In the genomic region with DNA sequence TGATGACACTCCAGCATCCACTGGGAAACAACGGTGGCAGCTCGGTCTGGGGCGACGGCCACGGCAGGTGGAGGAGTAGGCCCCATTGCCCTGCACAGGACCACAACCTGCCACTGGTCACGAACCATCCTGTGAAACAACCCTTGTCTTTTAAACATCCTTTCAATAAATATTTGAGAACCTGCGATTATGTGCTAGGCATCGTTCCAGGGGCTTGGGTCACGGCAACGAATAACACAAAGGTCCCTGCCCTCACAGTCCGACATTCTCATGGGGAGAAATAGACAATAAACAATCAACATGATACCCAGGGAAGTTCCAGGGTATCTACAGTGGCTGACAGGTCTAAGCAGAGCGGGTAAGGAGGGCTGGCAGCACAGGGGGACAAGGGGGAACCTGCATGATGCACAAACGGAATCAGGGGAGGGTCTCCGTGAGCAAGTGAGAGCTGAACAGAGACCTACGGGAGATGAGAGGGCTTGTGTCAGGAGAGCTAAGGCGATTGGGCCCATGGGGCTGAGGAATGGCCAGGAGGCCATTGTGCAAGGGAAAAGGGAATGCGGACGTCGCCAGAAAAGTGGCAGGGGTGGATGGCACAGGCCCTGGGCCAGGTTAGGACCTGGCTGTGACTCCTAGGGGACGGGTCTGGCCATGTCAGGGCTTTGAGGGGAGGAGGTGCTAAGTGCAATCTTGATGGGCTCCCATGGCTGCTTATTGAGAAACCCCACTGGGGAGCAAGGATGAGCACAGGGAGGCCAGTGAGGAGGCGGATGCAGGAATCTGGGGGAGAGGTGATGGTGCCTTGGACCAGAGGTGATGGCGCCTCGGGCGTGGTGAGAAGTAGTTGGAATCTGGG, we compare ENCODE assay signal across 24 cellular contexts. TPM values are rescaled to one million over a fixed set of nuclear protein-coding genes. Genes with fewer than 3 reads are reported as not detected.
DNase-seq lines count a peak whose midpoint lies in the region; ATAC-seq and TF ChIP-seq lines count a peak whose summit lies in the region.
"Had no signal": no experiment of that assay in that cellular context is flagged by ENCODE, and none has a peak within 500 bp of the region (broad histone marks: within the 10 kb centered on the region; RNA-seq: fewer than 3 reads in every experiment).

No MANE protein-coding gene starts in this region.

- POLR2A ChIA-PET in Caco-2 (lab: Charles Lee) (interaction anchor here (0.7 kb wide), 1 partner anchor 17 kb away, joined by 3 read pairs; no protein-coding TSS in a partner anchor), RWPE1 (lab: Yijun Ruan, JAX; ENCODE audit: low non-redundant PET) (no interaction called here)
- POLR2A ChIA-PET in naive thymus-derived CD4-positive, alpha-beta T cell (lab: Charles Lee): interaction anchor here (0.5 to 0.6 kb wide), 2 partner anchors 79 to 227 kb away, joined by 3 to 5 read pairs; no protein-coding TSS in a partner anchor

- no peaks in the 10 kb centered on the region for H3K27me3 Mint-ChIP-seq in Caco-2 (ENCODE audit: insufficient read depth, unreplicated experiment)
- no peaks in the 10 kb centered on the region for H3K27me3 Mint-ChIP-seq in naive thymus-derived CD4-positive, alpha-beta T cell
- H3K27me3 Mint-ChIP-seq: activated CD4-positive, alpha-beta T cell treated with anti-CD3 and anti-CD28 coated beads, Interleukin-2, amount 10 ng/mL, durations not matched to agents 7 days and 5 days; stimulated activated naive B cell treated with anti-CD40 and anti-IgM and Interleukin-4, amounts not matched to agents 10 μg/mL and 1 μg/mL and 100 μg/mL, for 72 hours had no signal

- CTCF ChIA-PET in Caco-2 (lab: Charles Lee): interaction anchor here (1.2 kb wide), 1 partner anchor 53 kb away, joined by 3 read pairs; no protein-coding TSS in a partner anchor
- CTCF ChIA-PET in RWPE1 (lab: Yijun Ruan, JAX): no interaction called here
- CTCF ChIA-PET in naive thymus-derived CD4-positive, alpha-beta T cell (lab: Charles Lee): no interaction called here

- H3K4me1 Mint-ChIP-seq in Caco-2 (ENCODE audit: low read depth, unreplicated experiment): peaks cover 41% of the 10 kb centered on the region
- peaks cover 0 to 18% (median 7%) of the 10 kb centered on the region in 7 donors for H3K4me1 Mint-ChIP-seq in naive thymus-derived CD4-positive, alpha-beta T cell

- no peak for TF ChIP-seq CTCF in Caco-2 (IDR thresholded peaks at IDR 0.05; ENCODE audit: insufficient read depth in 1 of 2, low read depth in 1 of 2, low read length in 1 of 2, severe bottlenecking in 1 of 2, unreplicated experiment in 1 of 2)
- TF ChIP-seq CTCF in RWPE1 (conservative IDR thresholded peaks at IDR 0.05; ENCODE audit: low read depth): no peak
- no peak for TF ChIP-seq CTCF in dorsolateral prefrontal cortex (IDR thresholded peaks at IDR 0.05 in 54 of 56, conservative IDR thresholded peaks at IDR 0.05 in 2 of 56; ENCODE audit: low read depth in 1 of 56, partially characterized antibody in 56 of 56)
- TF ChIP-seq CTCF in osteoblast (IDR thresholded peaks at IDR 0.05; ENCODE audit: extremely low read depth, low read depth, low read length): no peak
- TF ChIP-seq CTCF in testis (IDR thresholded peaks at IDR 0.05): no peak

- H3K4me2 ChIP-seq in osteoblast (ENCODE audit: insufficient read depth, low read length): no peak overlapping the region
- H3K4me2 ChIP-seq: KMS-11, smooth muscle cell had no signal

- H3K36me3 ChIP-seq in Caco-2 (ENCODE audit: control insufficient read depth, insufficient read depth, low read length) (peaks cover 2% of the 10 kb centered on the region), osteoblast (ENCODE audit: insufficient read depth, low read length) (no peaks in the 10 kb centered on the region), testis (ENCODE audit: low read depth, missing control alignments) (no peaks in the 10 kb centered on the region)
- no peaks in the 10 kb centered on the region for H3K36me3 ChIP-seq in naive thymus-derived CD4-positive, alpha-beta T cell (ENCODE audit: control insufficient read depth in 2 of 3, insufficient read depth in 3 of 3, low read length in 3 of 3)
- H3K36me3 ChIP-seq: cardiac muscle cell had no signal

- H3K27me3 ChIP-seq in Caco-2 (replicated peaks; ENCODE audit: control insufficient read depth, insufficient read depth, low read length) (no peaks in the 10 kb centered on the region), dorsolateral prefrontal cortex (no peaks in the 10 kb centered on the region), osteoblast (ENCODE audit: insufficient read depth, low read length) (no peaks in the 10 kb centered on the region), testis (no peaks in the 10 kb centered on the region)
- no peaks in the 10 kb centered on the region for H3K27me3 ChIP-seq in naive thymus-derived CD4-positive, alpha-beta T cell (ENCODE audit: control insufficient read depth in 2 of 2, insufficient read depth in 2 of 2, low read length in 2 of 2)
- H3K27me3 ChIP-seq: cardiac muscle cell had no signal

- no peak overlapping the region for H3K4me3 Mint-ChIP-seq in Caco-2 (ENCODE audit: unreplicated experiment)
- H3K4me3 Mint-ChIP-seq in naive thymus-derived CD4-positive, alpha-beta T cell: no peak overlapping the region
- H3K4me3 Mint-ChIP-seq: activated CD4-positive, alpha-beta T cell treated with anti-CD3 and anti-CD28 coated beads, Interleukin-2, amount 10 ng/mL, durations not matched to agents 7 days and 5 days; CD8-positive, alpha-beta memory T cell; stimulated activated naive B cell treated with anti-CD40 and anti-IgM and Interleukin-4, amounts not matched to agents 10 μg/mL and 1 μg/mL and 100 μg/mL, for 72 hours; T-helper 2 cell treated with Interferon-gamma antibody and Interleukin-4, amounts not matched to agents 5 μg/mL and 100 μg/mL, for 36 hours had no signal

- H3K4me1 ChIP-seq in Caco-2 (peaks cover 29% of the 10 kb centered on the region), osteoblast (ENCODE audit: insufficient read depth, low read length) (peaks cover 15% of the 10 kb centered on the region), testis (peaks cover 44% of the 10 kb centered on the region)
- no peaks in the 10 kb centered on the region for H3K4me1 ChIP-seq in naive thymus-derived CD4-positive, alpha-beta T cell (ENCODE audit: control insufficient read depth in 2 of 2, insufficient read depth in 2 of 2, low read length in 2 of 2)

- H3K9me3 Mint-ChIP-seq in Caco-2 (ENCODE audit: unreplicated experiment): no peaks in the 10 kb centered on the region
- H3K9me3 Mint-ChIP-seq in naive thymus-derived CD4-positive, alpha-beta T cell: no peaks in the 10 kb centered on the region
- H3K9me3 Mint-ChIP-seq: activated CD4-positive, alpha-beta T cell treated with anti-CD3 and anti-CD28 coated beads, Interleukin-2, amount 10 ng/mL, durations not matched to agents 7 days and 5 days; CD8-positive, alpha-beta memory T cell; stimulated activated naive B cell treated with anti-CD40 and anti-IgM and Interleukin-4, amounts not matched to agents 10 μg/mL and 1 μg/mL and 100 μg/mL, for 72 hours; T-helper 2 cell treated with Interferon-gamma antibody and Interleukin-4, amounts not matched to agents 5 μg/mL and 100 μg/mL, for 36 hours had no signal

- no peaks in the 10 kb centered on the region for H3K79me2 ChIP-seq in osteoblast (ENCODE audit: insufficient read depth, low read length)

- H3K36me3 Mint-ChIP-seq in Caco-2 (ENCODE audit: insufficient read depth, unreplicated experiment): peaks cover 21% of the 10 kb centered on the region
- H3K36me3 Mint-ChIP-seq in naive thymus-derived CD4-positive, alpha-beta T cell: peaks cover 0 to 4% (median 0%) of the 10 kb centered on the region in 5 donors

- no peaks in the 10 kb centered on the region for H3K9me3 ChIP-seq in Caco-2
- no peaks in the 10 kb centered on the region for H3K9me3 ChIP-seq in osteoblast (ENCODE audit: low read depth, low read length)
- no peaks in the 10 kb centered on the region for H3K9me3 ChIP-seq in naive thymus-derived CD4-positive, alpha-beta T cell (ENCODE audit: control insufficient read depth in 2 of 3, low read length in 3 of 3)
- no peaks in the 10 kb centered on the region for H3K9me3 ChIP-seq in testis

- H3K27ac ChIP-seq in RWPE1: peak overlapping the region; percentile 9
- peak overlapping the region in 50 of 59 donors; percentile 11 to 85 (median 69) for H3K27ac ChIP-seq in dorsolateral prefrontal cortex
- H3K27ac ChIP-seq in osteoblast (ENCODE audit: low read depth, low read length): no peak overlapping the region
- H3K27ac ChIP-seq in naive thymus-derived CD4-positive, alpha-beta T cell (ENCODE audit: low read depth, low read length): no peak overlapping the region
- H3K27ac ChIP-seq in testis: peak overlapping the region in 1 of 2 donors; percentile 89
- H3K27ac ChIP-seq: cardiac muscle cell, KMS-11, SK-N-MC had no signal

- H3K4me3 ChIP-seq in Caco-2 (ENCODE audit: low read depth, low read length): no peak overlapping the region
- H3K4me3 ChIP-seq in dorsolateral prefrontal cortex: no peak overlapping the region
- no peak overlapping the region for H3K4me3 ChIP-seq in osteoblast (ENCODE audit: insufficient read depth, low read length)
- no peak overlapping the region for H3K4me3 ChIP-seq in naive thymus-derived CD4-positive, alpha-beta T cell (ENCODE audit: low read length)
- no peak overlapping the region for H3K4me3 ChIP-seq in testis
- H3K4me3 ChIP-seq: cardiac muscle cell, SK-N-MC, smooth muscle cell had no signal

- no TSS peak for BruUV-seq in Caco-2 (replicated peaks; lab: Mats Ljungman, UMichigan)

- intact Hi-C loops in Caco-2 (cut with micrococcal nuclease; ENCODE audit: unreplicated experiment) (no loop called here), dorsolateral prefrontal cortex (cut with DNase I) (no loop called here), testis (cut with DNase I; ENCODE audit: low total_unique reads) (no loop called here)
- intact Hi-C loops in naive thymus-derived CD4-positive, alpha-beta T cell (cut with micrococcal nuclease): no loop called here

- 74 to 81% methylated on average over 23 to 24 of the region's 24 CpGs for WGBS in testis, 2 donors

- no peak for TF ChIP-seq POLR2A in testis (IDR thresholded peaks at IDR 0.05)

- no peak overlapping the region for H2AFZ ChIP-seq in osteoblast (ENCODE audit: low read length)

- H4K20me1 ChIP-seq in osteoblast (ENCODE audit: insufficient read depth, low read length): no peaks in the 10 kb centered on the region

- H3K27ac Mint-ChIP-seq in Caco-2 (ENCODE audit: unreplicated experiment): peak overlapping the region; percentile 31
- H3K27ac Mint-ChIP-seq in naive thymus-derived CD4-positive, alpha-beta T cell: no peak overlapping the region
- H3K27ac Mint-ChIP-seq: activated CD4-positive, alpha-beta T cell treated with anti-CD3 and anti-CD28 coated beads, Interleukin-2, amount 10 ng/mL, durations not matched to agents 7 days and 5 days; T-helper 2 cell treated with Interferon-gamma antibody and Interleukin-4, amounts not matched to agents 5 μg/mL and 100 μg/mL, for 36 hours had no signal

- no peak for DNase-seq in Caco-2
- DNase-seq in RWPE1 (ENCODE audit: low spot score): no peak
- DNase-seq in dorsolateral prefrontal cortex: no peak
- peak; percentile 58 for DNase-seq in osteoblast (ENCODE audit: insufficient read length, low spot score, missing footprints)
- no peak for DNase-seq in naive thymus-derived CD4-positive, alpha-beta T cell
- no peak for DNase-seq in HCEC 1CT
- DNase-seq in testis: no peak
- DNase-seq: activated CD4-positive, alpha-beta T cell treated with anti-CD3 and anti-CD28 coated beads, Interleukin-2, amount 10 ng/mL, durations not matched to agents 7 days and 5 days; activated naive CD4-positive, alpha-beta T cell treated with Interleukin-2 at 50 U/mL for 16 hours; activated T-cell treated with anti-CD3 and anti-CD28 coated beads, Interleukin-2, amount 50 U/mL, for 48 hours; amniotic stem cell; CD8-positive, alpha-beta memory T cell; DMS153; islet precursor cell; NCI-H1694 treated with DMSO at 0.1 percent for 48 hours; NCI-H526 treated with DMSO at 0.1 percent for 48 hours; stimulated activated CD4-positive, alpha-beta T cell treated with anti-CD3 and anti-CD28 coated beads, Interleukin-2, amount 100 ng/mL, for 24 hours; stimulated activated naive B cell treated with anti-CD40 and anti-IgM and Interleukin-4, amounts not matched to agents 10 μg/mL and 1 μg/mL and 100 μg/mL, for 72 hours had no signal

- ATAC-seq in naive thymus-derived CD4-positive, alpha-beta T cell: no peak
- ATAC-seq in HG03342 (IDR thresholded peaks at IDR 0.05; ENCODE audit: unreplicated experiment): no peak
- ATAC-seq: stimulated activated naive B cell treated with anti-CD40 and anti-IgM and Interleukin-4, amounts not matched to agents 10 μg/mL and 1 μg/mL and 100 μg/mL, for 72 hours had no signal

RNA-seq across cellular contexts. Expression of gene SCARB1, which starts 9.7 kb away (rescaled TPM):
- total RNA-seq in Caco-2 (2022): 104 and 106 TPM in 2 replicates
- total RNA-seq in dorsolateral prefrontal cortex: 100 to 1,000 TPM in 1 of 120 experiments, 10 to 100 TPM in 119; 33.4 to 110 (median 54.7) TPM
- 9.4 and 10.9 TPM in 2 replicates for total RNA-seq in osteoblast
- total RNA-seq in naive thymus-derived CD4-positive, alpha-beta T cell: 1 to 10 TPM; 2.5 to 7.1 (median 4.3) TPM
- polyA plus RNA-seq in naive thymus-derived CD4-positive, alpha-beta T cell: 1 to 10 TPM; 2.2 to 2.6 TPM
- 10 to 100 TPM; 46.9 to 73.6 TPM for total RNA-seq in testis
- polyA plus RNA-seq in testis (ENCODE audit: insufficient read depth, low read depth, low replicate concordance): 116 TPM

Comparison
In these comparisons a context has a peak if more than half of its experiments do, and no peak if none do; other contexts are left out.
1. H3K27ac ChIP-seq: peak in RWPE1 (single experiment) and dorsolateral prefrontal cortex (50 of 59); none in osteoblast (single experiment) and naive thymus-derived CD4-positive, alpha-beta T cell (single experiment).